21 cellular contexts compared by ENCODE assay signal in genomic region chr22:20788627-20789344, GRCh38. TPM values are rescaled to one million over a fixed set of nuclear protein-coding genes. Genes with fewer than 3 reads are reported as not detected.
"Had no signal": no experiment of that assay in that cellular context is flagged by ENCODE, and none has a peak within 500 bp of the region (broad histone marks: within the 10 kb centered on the region; RNA-seq: fewer than 3 reads in every experiment).

No MANE protein-coding gene starts in this region.

- H3K4me3 Mint-ChIP-seq: activated CD4-positive, alpha-beta memory T cell treated with anti-CD3 and anti-CD28 coated beads, Interleukin-2, amount 10 ng/mL, durations not matched to agents 7 days and 5 days; effector memory CD8-positive, alpha-beta T cell; mesothelial cell of epicardium; neural crest cell had no signal

- H3K27ac Mint-ChIP-seq: activated CD4-positive, alpha-beta memory T cell treated with anti-CD3 and anti-CD28 coated beads, Interleukin-2, amount 10 ng/mL, durations not matched to agents 7 days and 5 days; effector memory CD8-positive, alpha-beta T cell; mesothelial cell of epicardium had no signal

- H2AFZ ChIP-seq: parathyroid adenoma had no signal

- H3K9me3 Mint-ChIP-seq: activated CD4-positive, alpha-beta memory T cell treated with anti-CD3 and anti-CD28 coated beads, Interleukin-2, amount 10 ng/mL, durations not matched to agents 7 days and 5 days; activated naive CD4-positive, alpha-beta T cell treated with anti-CD3 and anti-CD28 coated beads, Interleukin-2, amount 50 U/mL, for 72 hours; effector memory CD8-positive, alpha-beta T cell; mesothelial cell of epicardium; neural crest cell had no signal

- H3K79me2 ChIP-seq: parathyroid adenoma had no signal

- H3K9me3 ChIP-seq: ascending aorta, stomach, tibial artery, uterus had no signal

- H3K27me3 ChIP-seq: ascending aorta, cardiac muscle cell, stomach, tibial artery, uterus had no signal

- H3K9ac ChIP-seq: parathyroid adenoma had no signal

- H3K36me3 ChIP-seq: cardiac muscle cell, uterus had no signal

- H3K27me3 Mint-ChIP-seq: activated CD4-positive, alpha-beta memory T cell treated with anti-CD3 and anti-CD28 coated beads, Interleukin-2, amount 10 ng/mL, durations not matched to agents 7 days and 5 days; effector memory CD8-positive, alpha-beta T cell had no signal

- ATAC-seq: activated naive CD4-positive, alpha-beta T cell treated with anti-CD3 and anti-CD28 coated beads, Interleukin-2, amount 50 U/mL, for 72 hours; effector memory CD8-positive, alpha-beta T cell had no signal

- H3K4me1 Mint-ChIP-seq: activated CD4-positive, alpha-beta memory T cell treated with anti-CD3 and anti-CD28 coated beads, Interleukin-2, amount 10 ng/mL, durations not matched to agents 7 days and 5 days; neural crest cell had no signal

- H3K4me3 ChIP-seq: ascending aorta, cardiac muscle cell, skin epidermis, stomach, tibial artery, uterus had no signal

- DNase-seq: activated CD4-positive, alpha-beta memory T cell treated with anti-CD3 and anti-CD28 coated beads, Interleukin-2, amount 10 ng/mL, durations not matched to agents 7 days and 5 days; activated CD8-positive, alpha-beta memory T cell treated with anti-CD3 and anti-CD28 coated beads, Interleukin-2, amount 50 U/mL, for 48 hours; cortex of kidney; effector memory CD8-positive, alpha-beta T cell; erythroblast; hypothalamus; kidney glomerular epithelial cell; stimulated activated CD4-positive, alpha-beta T cell treated with anti-CD3 and anti-CD28 coated beads, Interleukin-4, amount 100 ng/mL, for 4 hours; stomach; T-helper 9 cell; tibial artery; uterus had no signal

- H3K4me1 ChIP-seq: ascending aorta, parathyroid adenoma, tibial artery, uterus had no signal

- H3K27ac ChIP-seq: ascending aorta, cardiac muscle cell, parathyroid adenoma, skin epidermis, stomach, tibial artery, uterus had no signal

RNA-seq across cellular contexts. Expression of gene SERPIND1, which starts 14.9 kb away (rescaled TPM):
- total RNA-seq: activated CD4-positive, alpha-beta memory T cell treated with anti-CD3 and anti-CD28 coated beads, Interleukin-2, amount 10 ng/mL, durations not matched to agents 7 days and 5 days; activated naive CD4-positive, alpha-beta T cell treated with anti-CD3 and anti-CD28 coated beads, Interleukin-2, amount 50 U/mL, for 72 hours; ascending aorta; lower leg skin; mesothelial cell of epicardium; myocyte; neural crest cell had no signal
